Comparison of ENCODE assay signal across 9 cellular contexts in the genomic region with DNA sequence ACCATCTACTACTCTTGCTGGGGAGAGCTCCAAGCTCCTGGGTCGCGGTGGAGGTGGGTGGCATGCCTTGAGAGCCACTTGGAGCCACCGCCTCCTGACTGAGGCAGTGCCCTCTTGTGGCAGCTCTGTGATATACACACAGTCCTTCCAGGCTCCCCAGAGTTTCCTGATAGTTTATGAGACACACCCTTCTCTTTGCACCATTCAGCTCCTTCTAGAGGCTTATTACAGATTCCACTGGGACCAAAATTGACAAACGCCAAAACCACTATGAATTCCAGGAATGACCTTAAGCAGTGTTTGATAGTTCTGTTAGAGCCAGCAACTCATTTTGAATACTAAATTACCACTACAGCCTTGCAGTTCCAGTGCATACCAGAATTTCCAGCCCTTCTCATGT.
DNase-seq lines count a peak whose midpoint lies in the region; FAIRE-seq and TF ChIP-seq lines count a peak whose summit lies in the region.
"Had no signal": no experiment of that assay in that cellular context is flagged by ENCODE, and none has a peak within 500 bp of the region (broad histone marks: within the 10 kb centered on the region; RNA-seq: fewer than 3 reads in every experiment).

No MANE protein-coding gene starts in this region.

- FAIRE-seq in bronchial epithelial cell (lab: Jason Lieb, UNC), result no peak
- FAIRE-seq: colon had no signal

- H3K36me3 ChIP-seq in bronchial epithelial cell (ENCODE audit: control insufficient read depth, insufficient read depth, low read length), result no peaks in the 10 kb centered on the region

- H3K27ac ChIP-seq in RWPE1, result no peak overlapping the region

- no peak overlapping the region for H3K4me3 ChIP-seq in bronchial epithelial cell (ENCODE audit: low read depth, low read length)

- DNase-seq in EH (ENCODE audit: low read depth) (peak; percentile 58), GM20000 (ENCODE audit: low spot score) (peak; percentile 65), HUDEP-2 (lab: John Stamatoyannopoulos, UW; ENCODE audit: unreplicated experiment in 76 of 76) (peak in 51 of 76 experiments; percentile 2 to 60 (median 19)), RWPE1 (ENCODE audit: low spot score) (peak; percentile 58), bronchial epithelial cell (ENCODE audit: low read depth) (peak; percentile 65), left kidney (ENCODE audit: low read depth, low spot score) (peak; percentile 83), OCI-M2 (lab: John Stamatoyannopoulos, UW; ENCODE audit: unreplicated experiment) (no peak)
- peak; percentile 1 for DNase-seq in stimulated activated CD8-positive, alpha-beta memory T cell treated with anti-CD3 and anti-CD28 coated beads, Interleukin-7, amount 100 ng/mL, for 24 hours (ENCODE audit: low read depth)

- CTCF ChIA-PET in RWPE1 (lab: Yijun Ruan, JAX), result interaction anchor here (0.6 to 1.5 kb wide), 20 partner anchors 8 to 1632 kb away, joined by 3 to 6 read pairs (median 4); no protein-coding TSS in a partner anchor

- POLR2A ChIA-PET in RWPE1 (lab: Yijun Ruan, JAX; ENCODE audit: low non-redundant PET), result no interaction called here

- H3K27me3 ChIP-seq in bronchial epithelial cell (ENCODE audit: control insufficient read depth, insufficient read depth, low read length), result peaks cover 3% of the 10 kb centered on the region

- TF ChIP-seq CTCF in GM20000 (IDR thresholded peaks at IDR 0.05; ENCODE audit: extremely low read depth, missing control alignments) (peak; percentile 68), RWPE1 (conservative IDR thresholded peaks at IDR 0.05; ENCODE audit: low read depth) (peak; percentile 74), bronchial epithelial cell (IDR thresholded peaks at IDR 0.05; ENCODE audit: insufficient read depth, low read length, severe bottlenecking) (peak; percentile 89)
